ENCODE assay signal across 7 cellular contexts in genomic region chr9:13088734-13089427, GRCh38.
DNase-seq lines count a peak whose midpoint lies in the region; ATAC-seq and TF ChIP-seq lines count a peak whose summit lies in the region.

No MANE protein-coding gene starts in this region.

- TF ChIP-seq POLR2A in thyroid gland (IDR thresholded peaks at IDR 0.05): no peak

- H3K27me3 ChIP-seq in iPS DF 6.9 (ENCODE audit: control insufficient read depth, insufficient read depth, low read length): no peaks in the 10 kb centered on the region
- no peaks in the 10 kb centered on the region for H3K27me3 ChIP-seq in thyroid gland

- no peak overlapping the region for H3K27ac ChIP-seq in iPS DF 6.9 (ENCODE audit: low read length)
- no peak overlapping the region for H3K27ac ChIP-seq in thyroid gland

- intact Hi-C loops in thyroid gland (cut with DNase I): loop anchor here (5.0 kb wide), 2 partner anchors 57 to 372 kb away; no protein-coding TSS in a partner anchor

- TF ChIP-seq CTCF in GM12874 (IDR thresholded peaks at IDR 0.05; ENCODE audit: insufficient read depth, low read depth, low read length) (peak; percentile 63), thyroid gland (IDR thresholded peaks at IDR 0.05) (peak; percentile 20 to 73 (median 54))

- H3K36me3 ChIP-seq in iPS DF 6.9 (ENCODE audit: control insufficient read depth, insufficient read depth, low read length) (no peaks in the 10 kb centered on the region), thyroid gland (no peaks in the 10 kb centered on the region)

- peak; percentile 58 for ATAC-seq in HG03039 (IDR thresholded peaks at IDR 0.05; ENCODE audit: unreplicated experiment)
- ATAC-seq in HG02571 (IDR thresholded peaks at IDR 0.05; ENCODE audit: unreplicated experiment): no peak

- DNase-seq in NCI-H2227 treated with DMSO at 0.1 percent for 48 hours (lab: John Stamatoyannopoulos, UW): peak; percentile 79
- peak; percentile 85 for DNase-seq in astrocyte of the hippocampus (ENCODE audit: low read depth, low spot score)
- DNase-seq in iPS DF 6.9 (ENCODE audit: low read depth, low spot score): peak; percentile 76
- DNase-seq in thyroid gland: no peak

- WGBS in iPS DF 6.9 (ENCODE audit: insufficient coverage, insufficient read length): no CpG with 5 or more reads among the region's 10 CpGs
- WGBS in thyroid gland, 2 donors: 19 to 23% methylated on average over 10 of the region's 10 CpGs

- H3K9me3 ChIP-seq in iPS DF 6.9 (ENCODE audit: control insufficient read depth, insufficient read depth, low read length): no peaks in the 10 kb centered on the region
- H3K9me3 ChIP-seq in thyroid gland: no peaks in the 10 kb centered on the region

- H3K4me1 ChIP-seq in iPS DF 6.9 (ENCODE audit: control insufficient read depth, insufficient read depth, low read length): no peaks in the 10 kb centered on the region
- H3K4me1 ChIP-seq in thyroid gland: no peaks in the 10 kb centered on the region

- H3K4me3 ChIP-seq in iPS DF 6.9 (ENCODE audit: low read length) (no peak overlapping the region), thyroid gland (replicated peaks in 1 of 3) (no peak overlapping the region)

Comparison
In these comparisons a context has a peak if more than half of its experiments do, and no peak if none do; other contexts are left out.
1. DNase-seq: peak in NCI-H2227 treated with DMSO at 0.1 percent for 48 hours (single experiment), astrocyte of the hippocampus (single experiment) and iPS DF 6.9 (single experiment); none in thyroid gland (0 of 2).